Comparison of ENCODE assay signal across 17 cellular contexts in the genomic region with DNA sequence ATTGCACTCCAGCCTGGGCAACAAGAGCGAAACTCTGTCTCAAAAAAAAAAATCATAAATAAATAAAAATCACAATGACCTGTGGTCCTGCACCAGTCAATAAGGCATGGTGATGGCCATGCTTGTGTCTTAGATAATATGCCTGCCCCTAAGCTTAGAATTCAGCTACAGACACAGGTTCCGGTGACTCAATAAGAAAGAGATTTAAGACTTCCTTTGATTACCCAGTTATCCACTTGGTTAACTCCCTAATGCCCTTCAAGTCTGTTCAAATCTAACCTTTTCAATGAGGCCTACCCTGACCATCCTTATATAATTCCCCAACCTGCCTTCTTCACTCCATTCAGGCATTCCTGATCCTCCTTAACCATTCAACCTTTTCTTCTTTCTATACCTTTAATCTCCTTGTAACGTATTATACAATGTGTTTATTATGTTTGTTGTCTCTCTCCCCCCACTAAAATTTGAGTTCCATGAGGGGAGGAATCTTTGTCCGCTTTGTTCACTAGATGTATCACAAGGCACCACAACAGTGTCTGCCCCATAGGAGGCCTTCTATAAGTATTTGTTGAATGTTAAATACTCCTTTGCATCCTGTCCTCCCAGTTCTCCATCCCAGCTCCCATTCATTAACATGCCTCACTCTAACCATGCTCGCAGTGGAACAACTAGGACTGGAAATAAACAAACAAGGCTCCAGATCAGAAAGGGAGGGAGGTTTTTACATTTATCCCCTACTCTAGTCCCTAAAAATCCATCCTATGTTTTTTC. TPM values are rescaled to one million over a fixed set of nuclear protein-coding genes. Genes with fewer than 3 reads are reported as not detected.
DNase-seq lines count a peak whose midpoint lies in the region; ATAC-seq, FAIRE-seq and TF ChIP-seq lines count a peak whose summit lies in the region.
"Had no signal": no experiment of that assay in that cellular context is flagged by ENCODE, and none has a peak within 500 bp of the region (broad histone marks: within the 10 kb centered on the region; RNA-seq: fewer than 3 reads in every experiment).

No MANE protein-coding gene starts in this region.

- H3K27me3 Mint-ChIP-seq in CD4-positive, alpha-beta T cell, result no peaks in the 10 kb centered on the region
- no peaks in the 10 kb centered on the region for H3K27me3 Mint-ChIP-seq in naive thymus-derived CD8-positive, alpha-beta T cell

- peak overlapping the region; percentile 2 for H3K4me3 Mint-ChIP-seq in CD4-positive, alpha-beta T cell
- H3K4me3 Mint-ChIP-seq in naive thymus-derived CD8-positive, alpha-beta T cell, result peak overlapping the region in 1 of 10 donors; percentile 17

- no peak overlapping the region for H3K27ac ChIP-seq in CD4-positive, alpha-beta T cell (ENCODE audit: low read depth, low read length)
- H3K27ac ChIP-seq in suprapubic skin, result no peak overlapping the region
- H3K27ac ChIP-seq: colonic mucosa, SJSA1, thyroid gland had no signal

- peaks cover 58% of the 10 kb centered on the region for H3K4me1 Mint-ChIP-seq in CD4-positive, alpha-beta T cell (ENCODE audit: low read depth)
- peaks cover 34 to 65% (median 64%) of the 10 kb centered on the region in 4 donors for H3K4me1 Mint-ChIP-seq in naive thymus-derived CD8-positive, alpha-beta T cell

- H3K36me3 Mint-ChIP-seq in CD4-positive, alpha-beta T cell (ENCODE audit: low read depth), result peaks cover 7% of the 10 kb centered on the region
- peaks cover 0 to 8% of the 10 kb centered on the region in 2 donors for H3K36me3 Mint-ChIP-seq in activated naive CD4-positive, alpha-beta T cell treated with anti-CD3 and anti-CD28 coated beads, Interleukin-2, amount 50 U/mL, for 72 hours
- H3K36me3 Mint-ChIP-seq in naive thymus-derived CD8-positive, alpha-beta T cell, result peaks cover 0 to 19% (median 0%) of the 10 kb centered on the region in 3 donors

- H3K4me1 ChIP-seq in suprapubic skin, result peaks cover 43% of the 10 kb centered on the region
- H3K4me1 ChIP-seq: colonic mucosa had no signal

- intact Hi-C loops in CD4-positive, alpha-beta T cell (cut with DNase I, micrococcal nuclease), result no loop called here

- WGBS in suprapubic skin, result 93% methylated on average over 5 of the region's 5 CpGs

- TF ChIP-seq EP300 in suprapubic skin (IDR thresholded peaks at IDR 0.05), result no peak

- TF ChIP-seq CTCF in CD4-positive, alpha-beta T cell (IDR thresholded peaks at IDR 0.05), result no peak
- no peak for TF ChIP-seq CTCF in suprapubic skin (IDR thresholded peaks at IDR 0.05)

- H3K36me3 ChIP-seq in suprapubic skin, result no peaks in the 10 kb centered on the region
- H3K36me3 ChIP-seq: colonic mucosa, esophagus squamous epithelium, thyroid gland had no signal

- H3K27ac Mint-ChIP-seq in CD4-positive, alpha-beta T cell, result peak overlapping the region; percentile 5
- peak overlapping the region; percentile 53 to 84 for H3K27ac Mint-ChIP-seq in activated naive CD4-positive, alpha-beta T cell treated with anti-CD3 and anti-CD28 coated beads, Interleukin-2, amount 50 U/mL, for 72 hours
- H3K27ac Mint-ChIP-seq in naive thymus-derived CD8-positive, alpha-beta T cell, result peak overlapping the region in 6 of 10 donors; percentile 1 to 66 (median 21)

- no peaks in the 10 kb centered on the region for H3K9me3 ChIP-seq in CD4-positive, alpha-beta T cell (ENCODE audit: control insufficient read depth, low read length)
- no peaks in the 10 kb centered on the region for H3K9me3 ChIP-seq in suprapubic skin
- H3K9me3 ChIP-seq: colonic mucosa, esophagus squamous epithelium, heart right ventricle, SJSA1, thyroid gland had no signal

- no peak for ATAC-seq in CD4-positive, alpha-beta T cell (ENCODE audit: poor library complexity)
- no peak for ATAC-seq in activated naive CD4-positive, alpha-beta T cell treated with anti-CD3 and anti-CD28 coated beads, Interleukin-2, amount 50 U/mL, for 72 hours
- no peak for ATAC-seq in naive thymus-derived CD8-positive, alpha-beta T cell
- ATAC-seq in HG03175 (IDR thresholded peaks at IDR 0.05; ENCODE audit: unreplicated experiment), result no peak
- ATAC-seq: heart right ventricle had no signal

- H3K4me3 ChIP-seq in suprapubic skin, result no peak overlapping the region
- H3K4me3 ChIP-seq: BLaER1 treated with 17β-estradiol and CSF1 and Interleukin-3, amounts not matched to agents 10 nM and 100 nM; colonic mucosa; esophagus squamous epithelium; heart right ventricle; SJSA1; thyroid gland had no signal

- FAIRE-seq in GM18507 (lab: Jason Lieb, UNC), result peak; percentile 59

- no peak for DNase-seq in CD4-positive, alpha-beta T cell
- DNase-seq in GM18507 (ENCODE audit: extremely low spot score, insufficient read length, low read depth), result no peak
- DNase-seq in activated naive CD4-positive, alpha-beta T cell treated with anti-CD3 and anti-CD28 coated beads, Interleukin-2, amount 50 U/mL, for 72 hours (ENCODE audit: low spot score in 2 of 2), result no peak
- no peak for DNase-seq in naive thymus-derived CD8-positive, alpha-beta T cell
- DNase-seq in retina, result no peak
- no peak for DNase-seq in suprapubic skin (ENCODE audit: low spot score in 2 of 2)
- DNase-seq in cortex of kidney (lab: John Stamatoyannopoulos, UW), result no peak
- DNase-seq: colonic mucosa, esophagus squamous epithelium, heart right ventricle, NCI-H1105, NCI-H2171, posterior cingulate gyrus, thyroid gland had no signal

- POLR2A ChIA-PET in CD4-positive, alpha-beta T cell (lab: Charles Lee), result interaction anchor here (1.0 to 1.3 kb wide), 2 partner anchors 8 to 124 kb away, joined by 3 to 7 read pairs; no protein-coding TSS in a partner anchor
- POLR2A ChIA-PET in naive thymus-derived CD8-positive, alpha-beta T cell (lab: Charles Lee), result no interaction called here

- TF ChIP-seq POLR2A in suprapubic skin (IDR thresholded peaks at IDR 0.05), result no peak

- H3K27me3 ChIP-seq in CD4-positive, alpha-beta T cell (ENCODE audit: control insufficient read depth, insufficient read depth, low read length), result no peaks in the 10 kb centered on the region
- no peaks in the 10 kb centered on the region for H3K27me3 ChIP-seq in suprapubic skin
- H3K27me3 ChIP-seq: BLaER1 treated with 17β-estradiol and CSF1 and Interleukin-3, amounts not matched to agents 10 nM and 100 nM; colonic mucosa; esophagus squamous epithelium; heart right ventricle; SJSA1; thyroid gland had no signal

- CTCF ChIA-PET in CD4-positive, alpha-beta T cell (lab: Charles Lee), result no interaction called here

- no peaks in the 10 kb centered on the region for H3K9me3 Mint-ChIP-seq in CD4-positive, alpha-beta T cell
- H3K9me3 Mint-ChIP-seq in activated naive CD4-positive, alpha-beta T cell treated with anti-CD3 and anti-CD28 coated beads, Interleukin-2, amount 50 U/mL, for 72 hours, result no peaks in the 10 kb centered on the region
- H3K9me3 Mint-ChIP-seq in naive thymus-derived CD8-positive, alpha-beta T cell, result no peaks in the 10 kb centered on the region

RNA-seq across cellular contexts. Expression of gene MAP4K5, which starts 8.9 kb away (rescaled TPM):
- 10 to 100 TPM; 32.4 to 34.5 TPM for total RNA-seq in CD4-positive, alpha-beta T cell
- 10 to 100 TPM; 16.8 to 17.8 TPM for total RNA-seq in activated naive CD4-positive, alpha-beta T cell treated with anti-CD3 and anti-CD28 coated beads, Interleukin-2, amount 50 U/mL, for 72 hours
- total RNA-seq in naive thymus-derived CD8-positive, alpha-beta T cell, result 10 to 100 TPM; 51.1 to 55.5 TPM
- 10 to 100 TPM; 12.1 to 20.4 (median 17.2) TPM for polyA plus RNA-seq in naive thymus-derived CD8-positive, alpha-beta T cell
- total RNA-seq in suprapubic skin, result 100 to 1,000 TPM; 109 to 226 (median 125) TPM

RNA-seq across cellular contexts. Expression of gene ATL1, which starts 36.5 kb away (rescaled TPM):
- 1 to 10 TPM; 1.2 TPM for total RNA-seq in CD4-positive, alpha-beta T cell
- total RNA-seq in activated naive CD4-positive, alpha-beta T cell treated with anti-CD3 and anti-CD28 coated beads, Interleukin-2, amount 50 U/mL, for 72 hours, result 1 to 10 TPM; 1.3 to 1.6 TPM
- 1 to 10 TPM; 3.1 to 3.6 TPM for total RNA-seq in naive thymus-derived CD8-positive, alpha-beta T cell
- 1 to 10 TPM; 3.9 to 7.1 (median 5.2) TPM for polyA plus RNA-seq in naive thymus-derived CD8-positive, alpha-beta T cell
- total RNA-seq in suprapubic skin, result 10 to 100 TPM in 3 of 4 donors, 1 to 10 TPM in 1; 8.2 to 22.8 (median 14.5) TPM

Comparison
In these comparisons a context has a peak if more than half of its experiments do, and no peak if none do; other contexts are left out.
1. H3K27ac Mint-ChIP-seq: peak in every context shown above with its lines; median percentile 68 in activated naive CD4-positive, alpha-beta T cell treated with anti-CD3 and anti-CD28 coated beads, Interleukin-2, amount 50 U/mL, for 72 hours; 21 in naive thymus-derived CD8-positive, alpha-beta T cell; 5 in CD4-positive, alpha-beta T cell.